15 cellular contexts compared by ENCODE assay signal in genomic region chr22:30116362-30117117, GRCh38. TPM values are rescaled to one million over a fixed set of nuclear protein-coding genes. Genes with fewer than 3 reads are reported as not detected.
DNase-seq lines count a peak whose midpoint lies in the region; ATAC-seq and TF ChIP-seq lines count a peak whose summit lies in the region.
"Had no signal": no experiment of that assay in that cellular context is flagged by ENCODE, and none has a peak within 500 bp of the region (broad histone marks: within the 10 kb centered on the region; RNA-seq: fewer than 3 reads in every experiment).

No MANE protein-coding gene starts in this region.

- H3K9me3 ChIP-seq in IMR-90 (ENCODE audit: control insufficient read depth, insufficient read depth, low read length) (no peaks in the 10 kb centered on the region), right lobe of liver (no peaks in the 10 kb centered on the region), stomach (no peaks in the 10 kb centered on the region)

- dilution Hi-C loops in IMR-90 (cut with HindIII; ENCODE audit: low sequenced_read_pairs, unreplicated experiment), result no loop called here

- H3K4ac ChIP-seq in IMR-90 (ENCODE audit: low read depth, low read length), result peak overlapping the region; percentile 80; the same call in 1 of the 2 replicates

- ATAC-seq in IMR-90 (ENCODE audit: low read depth), result peak; percentile 72
- peak in 3 of 4 donors; percentile 47 to 84 (median 84) for ATAC-seq in right lobe of liver
- ATAC-seq: naive thymus-derived CD4-positive, alpha-beta T cell had no signal

- POLR2A ChIA-PET in IMR-90 (lab: Charles Lee; ENCODE audit: unreplicated experiment), result interaction anchor here (0.6 kb wide), 1 partner anchor 79 kb away, joined by 9 read pairs; no protein-coding TSS in a partner anchor

- no peak for TF ChIP-seq EP300 in stomach (IDR thresholded peaks at IDR 0.05)

- H3K14ac ChIP-seq in IMR-90 (replicated peaks; ENCODE audit: low read depth, low read length), result peak overlapping the region; percentile 90; the same call in 1 of the 2 replicates

- H2BK15ac ChIP-seq in IMR-90 (ENCODE audit: low read depth, low read length), result peak overlapping the region; percentile 87; the same call in 2 of the 3 replicates

- H3K56ac ChIP-seq in IMR-90 (ENCODE audit: extremely low read depth, insufficient read depth, low read length), result no peak overlapping the region

- no peak overlapping the region for H3K9ac ChIP-seq in IMR-90 (ENCODE audit: low read depth, low read length)

- TF ChIP-seq CTCF in IMR-90 (conservative IDR thresholded peaks at IDR 0.05; ENCODE audit: low read depth, low read length) (no peak), right lobe of liver (IDR thresholded peaks at IDR 0.05) (no peak), stomach (IDR thresholded peaks at IDR 0.05) (no peak)

- peaks cover 8% of the 10 kb centered on the region for H3K9me1 ChIP-seq in IMR-90 (ENCODE audit: insufficient read depth, low read length)

- H2BK20ac ChIP-seq in IMR-90 (ENCODE audit: low read depth, low read length), result peak overlapping the region; percentile 89; the same call in 1 of the 2 replicates

- peak overlapping the region; percentile 90 for H2BK120ac ChIP-seq in IMR-90 (ENCODE audit: low read depth, low read length)

- H3K27ac ChIP-seq in IMR-90 (ENCODE audit: insufficient read depth, low read length), result no peak overlapping the region
- no peak overlapping the region for H3K27ac ChIP-seq in right lobe of liver
- no peak overlapping the region for H3K27ac ChIP-seq in stomach
- H3K27ac ChIP-seq: WERI-Rb-1 had no signal

- no peaks in the 10 kb centered on the region for H4K20me1 ChIP-seq in IMR-90 (ENCODE audit: insufficient read depth, low read length)

- TF ChIP-seq POLR2A in IMR-90 (IDR thresholded peaks at IDR 0.05; ENCODE audit: low read depth, low read length) (no peak), right lobe of liver (IDR thresholded peaks at IDR 0.05) (no peak), stomach (IDR thresholded peaks at IDR 0.05) (no peak)

- peak overlapping the region; percentile 62; the same call in 1 of the 2 replicates for H2AK5ac ChIP-seq in IMR-90 (ENCODE audit: low read depth, low read length)

- peak overlapping the region; percentile 13; the same call in 1 of the 2 replicates for H3K23ac ChIP-seq in IMR-90 (ENCODE audit: low read depth, low read length)

- H3K27me3 ChIP-seq in IMR-90 (ENCODE audit: control insufficient read depth, insufficient read depth, low read length) (no peaks in the 10 kb centered on the region), right lobe of liver (no peaks in the 10 kb centered on the region), stomach (no peaks in the 10 kb centered on the region)

- H3K4me2 ChIP-seq in IMR-90 (ENCODE audit: low read depth, low read length), result no peak overlapping the region

- peak; percentile 81 for DNase-seq in ELR (ENCODE audit: low read depth)
- DNase-seq in IMR-90, result peak; percentile 78
- peak; percentile 26 for DNase-seq in astrocyte of the hippocampus (ENCODE audit: low read depth, low spot score)
- no peak for DNase-seq in right lobe of liver
- no peak for DNase-seq in activated effector memory CD4-positive, alpha-beta T cell treated with Interleukin-2 at 50 U/mL for 16 hours
- no peak for DNase-seq in NCI-H524 treated with DMSO at 0.1 percent for 48 hours (lab: John Stamatoyannopoulos, UW)
- no peak for DNase-seq in stomach
- no peak for DNase-seq in stimulated activated CD4-positive, alpha-beta T cell treated with anti-CD3 and anti-CD28 coated beads, Interleukin-2, amount 100 ng/mL, for 24 hours
- DNase-seq: activated effector memory CD4-positive, alpha-beta T cell treated with anti-CD3 and anti-CD28 coated beads, Interleukin-2, amount 50 U/mL, for 16 hours; DMS79 treated with DMSO at 0.1 percent for 48 hours; H7; naive thymus-derived CD4-positive, alpha-beta T cell; NCI-H1417 treated with DMSO at 0.1 percent for 48 hours; stimulated activated CD4-positive, alpha-beta T cell treated with anti-CD3 and anti-CD28 coated beads, Interleukin-1b, Interleukin-23, amount 100 ng/mL, for 48 hours; WERI-Rb-1 had no signal

- no peaks in the 10 kb centered on the region for H3K79me1 ChIP-seq in IMR-90 (ENCODE audit: low read depth in 1 of 2, low read length in 2 of 2)

- peak overlapping the region in 1 of 2 experiments; percentile 69; a peak in 1 of 4 replicates for H4K8ac ChIP-seq in IMR-90 (ENCODE audit: low read depth in 2 of 2, low read length in 2 of 2)

- intact Hi-C loops in IMR-90 (cut with micrococcal nuclease) (no loop called here), right lobe of liver (cut with DNase I) (no loop called here), stomach (cut with DNase I; ENCODE audit: low total_unique reads) (no loop called here)

- H3K18ac ChIP-seq in IMR-90 (ENCODE audit: low read depth, low read length), result peak overlapping the region; percentile 94; the same call in 1 of the 2 replicates

- no TSS peak for BruUV-seq in IMR-90 (replicated peaks; lab: Mats Ljungman, UMichigan)

- no peak for TF ChIP-seq RAD21 in IMR-90 (IDR thresholded peaks at IDR 0.05; ENCODE audit: low read length)

- H2AK9ac ChIP-seq in IMR-90 (replicated peaks; ENCODE audit: low read depth, low read length, poor library complexity), result no peak overlapping the region

- WGBS in IMR-90 (ENCODE audit: extremely low coverage in 2 of 2, insufficient read length in 1 of 2), 2 experiments, result no CpG with 5 or more reads among the region's 1 CpG
- WGBS in right lobe of liver (ENCODE audit: insufficient coverage, low coverage, low lambda C conversion rate, missing lambda C conversion rate), result 25% methylated on average over 1 of the region's 1 CpG
- 29 to 58% (median 53%) methylated on average over 1 of the region's 1 CpG for WGBS in stomach, 5 donors

- peak overlapping the region; percentile 95; the same call in 1 of the 2 replicates for H4K5ac ChIP-seq in IMR-90 (ENCODE audit: low read depth, low read length)

- H3K4me3 ChIP-seq in IMR-90 (ENCODE audit: insufficient read depth, low read depth, low read length) (no peak overlapping the region), right lobe of liver (no peak overlapping the region), stomach (no peak overlapping the region)

- no peak overlapping the region for H2AFZ ChIP-seq in IMR-90 (replicated peaks; ENCODE audit: low read length, poor library complexity)

- H2BK5ac ChIP-seq in IMR-90 (ENCODE audit: low read depth, low read length, poor library complexity, severe bottlenecking), result peak overlapping the region; percentile 72

- in situ Hi-C loops in IMR-90 (cut with MboI; ENCODE audit: low sequenced_read_pairs), result loop anchor here (10.0 kb wide), 1 partner anchor 58 kb away; no protein-coding TSS in a partner anchor

- H3K36me3 ChIP-seq in IMR-90 (ENCODE audit: control insufficient read depth, insufficient read depth, low read length) (no peaks in the 10 kb centered on the region), right lobe of liver (no peaks in the 10 kb centered on the region), stomach (no peaks in the 10 kb centered on the region)
- H3K36me3 ChIP-seq: WERI-Rb-1 had no signal

- H3K4me1 ChIP-seq in IMR-90 (ENCODE audit: control insufficient read depth, insufficient read depth, low read length) (peaks cover 12% of the 10 kb centered on the region), right lobe of liver (no peaks in the 10 kb centered on the region), stomach (no peaks in the 10 kb centered on the region)

- no peak overlapping the region for H4K91ac ChIP-seq in IMR-90 (ENCODE audit: insufficient read depth, low read depth, low read length)

- CTCF ChIA-PET in IMR-90 (lab: Yijun Ruan, JAX), result interaction anchor here (0.6 kb wide), 1 partner anchor 140 kb away, joined by 4 read pairs; no protein-coding TSS in a partner anchor

TF ChIP-seq in IMR-90, 13 proteins besides CTCF, POLR2A, EP300 and RAD21:
- no peak for TF ChIP-seq NFE2L2 (IDR thresholded peaks at IDR 0.05; ENCODE audit: low read depth, low read length)
- TF ChIP-seq CEBPB (IDR thresholded peaks at IDR 0.05; ENCODE audit: low read depth, low read length), result peak; percentile 88
- TF ChIP-seq FOS (IDR thresholded peaks at IDR 0.05; ENCODE audit: low read depth, low read length), result peak; percentile 76
- TF ChIP-seq MXI1 (IDR thresholded peaks at IDR 0.05; ENCODE audit: borderline replicate concordance, low read depth, low read length), result no peak
- TF ChIP-seq BHLHE40 (IDR thresholded peaks at IDR 0.05; ENCODE audit: low read depth, low read length), result 0 out of 2 replicates have a peak, but pooled peaks have one; percentile 31
TF ChIP-seq in IMR-90: peak in this region for 3.

RNA-seq across cellular contexts. Expression of gene HORMAD2, which starts 36.3 kb away (rescaled TPM):
- total RNA-seq in IMR-90 (2012; rRNA removed) (not detected in 2 replicates), right lobe of liver (1 to 10 TPM in 3 of 6 experiments, under 1 TPM in 2, not detected in 1; 0.50 to 3.0 (median 1.6) TPM), stomach (not detected)
- polyA plus RNA-seq in IMR-90 (2012; rRNA removed) (not detected in 2 replicates), stomach (not detected)
- not detected in 2 replicates for polyA plus RNA-seq in IMR-90 (2012; cell fraction: cytosol; rRNA removed)
- polyA plus RNA-seq in IMR-90 (2012; cell fraction: nucleus; rRNA removed; ENCODE audit: low replicate concordance), result not detected in 2 replicates
- total RNA-seq: H7 had no signal
- polyA plus RNA-seq: naive thymus-derived CD4-positive, alpha-beta T cell had no signal

Comparison
In these comparisons a context has a peak if more than half of its experiments do, and no peak if none do; other contexts are left out.
1. DNase-seq: peak in ELR (single experiment), IMR-90 (single experiment) and astrocyte of the hippocampus (single experiment); none in right lobe of liver (0 of 3), activated effector memory CD4-positive, alpha-beta T cell treated with Interleukin-2 at 50 U/mL for 16 hours (single experiment), NCI-H524 treated with DMSO at 0.1 percent for 48 hours (single experiment), stomach (single experiment) and stimulated activated CD4-positive, alpha-beta T cell treated with anti-CD3 and anti-CD28 coated beads, Interleukin-2, amount 100 ng/mL, for 24 hours (0 of 2).